ENCODE assay signal across 12 cellular contexts in genomic region chr4:187478292-187479205, GRCh38.
DNase-seq lines count a peak whose midpoint lies in the region; TF ChIP-seq lines count a peak whose summit lies in the region.
"Had no signal": no experiment of that assay in that cellular context is flagged by ENCODE, and none has a peak within 500 bp of the region (broad histone marks: within the 10 kb centered on the region; RNA-seq: fewer than 3 reads in every experiment).

No MANE protein-coding gene starts in this region.

- no peak for TF ChIP-seq POLR2A in suprapubic skin (IDR thresholded peaks at IDR 0.05)

- intact Hi-C loops in activated CD4-positive, alpha-beta T cell treated with anti-CD3 and anti-CD28 coated beads, Interleukin-2, amount 10 ng/mL, durations not matched to agents 24 days and 14 days (cut with micrococcal nuclease): no loop called here

- H3K27me3 Mint-ChIP-seq in neural progenitor cell (ENCODE audit: insufficient read depth, low read depth): no peaks in the 10 kb centered on the region
- H3K27me3 Mint-ChIP-seq in activated CD4-positive, alpha-beta T cell treated with anti-CD3 and anti-CD28 coated beads, Interleukin-2, amount 10 ng/mL, durations not matched to agents 24 days and 14 days: no peaks in the 10 kb centered on the region

- peak overlapping the region; percentile 66 for H3K4me2 ChIP-seq in fibroblast of lung (ENCODE audit: extremely low read depth, insufficient read depth, low read length)
- no peak overlapping the region for H3K4me2 ChIP-seq in neural progenitor cell

- H3K9ac ChIP-seq in fibroblast of lung (ENCODE audit: insufficient read depth, low read length) (peak overlapping the region; percentile 9), neural progenitor cell (no peak overlapping the region)

- peak overlapping the region in 1 of 4 experiments; percentile 8 for H3K4me3 ChIP-seq in fibroblast of lung (replicated peaks in 1 of 4; ENCODE audit: control extremely low read depth in 1 of 4, insufficient read depth in 1 of 4, low read depth in 3 of 4, low read length in 4 of 4)
- no peak overlapping the region for H3K4me3 ChIP-seq in neural progenitor cell
- no peak overlapping the region for H3K4me3 ChIP-seq in suprapubic skin
- H3K4me3 ChIP-seq: tibial nerve had no signal

- peak overlapping the region; percentile 73 for H3K27ac ChIP-seq in fibroblast of lung (ENCODE audit: insufficient read depth, low read length)
- no peak overlapping the region for H3K27ac ChIP-seq in neural progenitor cell
- no peak overlapping the region for H3K27ac ChIP-seq in suprapubic skin
- H3K27ac ChIP-seq: tibial nerve had no signal

- H3F3A ChIP-seq in neural progenitor cell (ENCODE audit: low read depth): no peaks in the 10 kb centered on the region

- H3K27me3 ChIP-seq in fibroblast of lung (ENCODE audit: control insufficient read depth, insufficient read depth, low read length) (no peaks in the 10 kb centered on the region), neural progenitor cell (no peaks in the 10 kb centered on the region), suprapubic skin (no peaks in the 10 kb centered on the region)
- H3K27me3 ChIP-seq: tibial nerve had no signal

- peaks cover 3% of the 10 kb centered on the region for H3K9me3 Mint-ChIP-seq in neural progenitor cell
- H3K9me3 Mint-ChIP-seq in activated CD4-positive, alpha-beta T cell treated with anti-CD3 and anti-CD28 coated beads, Interleukin-2, amount 10 ng/mL, durations not matched to agents 24 days and 14 days: peaks cover 7% of the 10 kb centered on the region
- H3K9me3 Mint-ChIP-seq: endodermal cell had no signal

- H3K4me1 ChIP-seq in fibroblast of lung (ENCODE audit: control insufficient read depth, extremely low read depth, insufficient read depth, low read length) (peaks cover 25% of the 10 kb centered on the region), neural progenitor cell (no peaks in the 10 kb centered on the region), suprapubic skin (peaks cover 9% of the 10 kb centered on the region)

- no peak for TF ChIP-seq EP300 in suprapubic skin (IDR thresholded peaks at IDR 0.05)

- H3K79me2 ChIP-seq in fibroblast of lung (ENCODE audit: control insufficient read depth, insufficient read depth, low read length): no peaks in the 10 kb centered on the region
- H3K79me2 ChIP-seq in neural progenitor cell (ENCODE audit: low read depth): no peaks in the 10 kb centered on the region

- no peaks in the 10 kb centered on the region for H3K36me3 ChIP-seq in fibroblast of lung (ENCODE audit: control insufficient read depth, insufficient read depth, low read length)
- H3K36me3 ChIP-seq in neural progenitor cell: no peaks in the 10 kb centered on the region
- H3K36me3 ChIP-seq in suprapubic skin: no peaks in the 10 kb centered on the region
- H3K36me3 ChIP-seq: tibial nerve had no signal

- 51% methylated on average over 20 of the region's 20 CpGs for WGBS in suprapubic skin

- H4K20me1 ChIP-seq in fibroblast of lung (ENCODE audit: control insufficient read depth, extremely low read depth, insufficient read depth, low read length): no peaks in the 10 kb centered on the region
- H4K20me1 ChIP-seq in neural progenitor cell (ENCODE audit: low read depth): no peaks in the 10 kb centered on the region

- no peak for TF ChIP-seq CTCF in fibroblast of lung (conservative IDR thresholded peaks at IDR 0.05 in 1 of 2, IDR thresholded peaks at IDR 0.05 in 1 of 2; ENCODE audit: low read depth in 1 of 2, low read length in 2 of 2)
- no peak for TF ChIP-seq CTCF in neural progenitor cell (IDR thresholded peaks at IDR 0.05)
- TF ChIP-seq CTCF in suprapubic skin (IDR thresholded peaks at IDR 0.05): no peak

- H3K27ac Mint-ChIP-seq in neural progenitor cell: peak overlapping the region; percentile 30
- H3K27ac Mint-ChIP-seq in activated CD4-positive, alpha-beta T cell treated with anti-CD3 and anti-CD28 coated beads, Interleukin-2, amount 10 ng/mL, durations not matched to agents 24 days and 14 days: no peak overlapping the region
- H3K27ac Mint-ChIP-seq: endodermal cell had no signal

- H3K4me3 Mint-ChIP-seq in neural progenitor cell: no peak overlapping the region
- H3K4me3 Mint-ChIP-seq in activated CD4-positive, alpha-beta T cell treated with anti-CD3 and anti-CD28 coated beads, Interleukin-2, amount 10 ng/mL, durations not matched to agents 24 days and 14 days: no peak overlapping the region
- H3K4me3 Mint-ChIP-seq: endodermal cell had no signal

- no peaks in the 10 kb centered on the region for H3K4me1 Mint-ChIP-seq in neural progenitor cell
- H3K4me1 Mint-ChIP-seq in activated CD4-positive, alpha-beta T cell treated with anti-CD3 and anti-CD28 coated beads, Interleukin-2, amount 10 ng/mL, durations not matched to agents 24 days and 14 days: no peaks in the 10 kb centered on the region

- peak; percentile 20 for DNase-seq in COLO829 (ENCODE audit: low spot score)
- peak; percentile 13 for DNase-seq in SHP77 treated with DMSO at 0.1 percent for 48 hours (lab: John Stamatoyannopoulos, UW)
- DNase-seq in fibroblast of lung (ENCODE audit: low read depth in 2 of 2): peak; percentile 86 to 93
- no peak for DNase-seq in neural progenitor cell (ENCODE audit: low spot score)
- no peak for DNase-seq in COR-L47 (lab: John Stamatoyannopoulos, UW)
- no peak for DNase-seq in activated CD4-positive, alpha-beta T cell treated with anti-CD3 and anti-CD28 coated beads, Interleukin-2, amount 10 ng/mL, durations not matched to agents 24 days and 14 days
- no peak for DNase-seq in suprapubic skin (ENCODE audit: low spot score in 2 of 2)
- no peak for DNase-seq in NCI-H345 (lab: John Stamatoyannopoulos, UW)
- DNase-seq: endodermal cell; NCI-H2107; stimulated activated CD4-positive, alpha-beta T cell treated with anti-CD3 and anti-CD28 coated beads, Interleukin-1b, Interleukin-23, amount 100 ng/mL, for 48 hours had no signal

- no peaks in the 10 kb centered on the region for H3K36me3 Mint-ChIP-seq in neural progenitor cell
- H3K36me3 Mint-ChIP-seq in activated CD4-positive, alpha-beta T cell treated with anti-CD3 and anti-CD28 coated beads, Interleukin-2, amount 10 ng/mL, durations not matched to agents 24 days and 14 days (ENCODE audit: low read depth): no peaks in the 10 kb centered on the region

- no peaks in the 10 kb centered on the region for H3K9me3 ChIP-seq in fibroblast of lung (ENCODE audit: control insufficient read depth, insufficient read depth, low read depth, low read length)
- H3K9me3 ChIP-seq in neural progenitor cell (ENCODE audit: low read depth): no peaks in the 10 kb centered on the region
- H3K9me3 ChIP-seq in suprapubic skin: no peaks in the 10 kb centered on the region
- H3K9me3 ChIP-seq: tibial nerve had no signal

- H2AFZ ChIP-seq in fibroblast of lung (ENCODE audit: low read length) (peak overlapping the region; percentile 43), neural progenitor cell (replicated peaks) (peak overlapping the region; percentile 6)

Comparison
In these comparisons a context has a peak if more than half of its experiments do, and no peak if none do; other contexts are left out.
1. DNase-seq: peak in COLO829 (single experiment), SHP77 treated with DMSO at 0.1 percent for 48 hours (single experiment) and fibroblast of lung (2 of 2); none in neural progenitor cell (single experiment), COR-L47 (single experiment), activated CD4-positive, alpha-beta T cell treated with anti-CD3 and anti-CD28 coated beads, Interleukin-2, amount 10 ng/mL, durations not matched to agents 24 days and 14 days (single experiment), suprapubic skin (0 of 2) and NCI-H345 (single experiment).